In genomic region chr20:53265304-53265875, GRCh38 we compare ENCODE assay signal across 15 cellular contexts.
DNase-seq lines count a peak whose midpoint lies in the region; ATAC-seq, FAIRE-seq and TF ChIP-seq lines count a peak whose summit lies in the region.
"Had no signal": no experiment of that assay in that cellular context is flagged by ENCODE, and none has a peak within 500 bp of the region (broad histone marks: within the 10 kb centered on the region; RNA-seq: fewer than 3 reads in every experiment).

No MANE protein-coding gene starts in this region.

- intact Hi-C loops in pancreas (cut with DNase I) = no loop called here

- H3K9me3 ChIP-seq in pancreas = no peaks in the 10 kb centered on the region
- H3K9me3 ChIP-seq: BLaER1, Caco-2 had no signal

- CTCF ChIA-PET in WTC11 (lab: Charles Lee) = interaction anchor here (1.3 kb wide), 1 partner anchor 128 kb away, joined by 3 read pairs; no protein-coding TSS in a partner anchor

- H3K9me3 Mint-ChIP-seq in activated naive CD4-positive, alpha-beta T cell treated with anti-CD3 and anti-CD28 coated beads, Interleukin-2, amount 50 U/mL, for 72 hours = no peaks in the 10 kb centered on the region
- no peaks in the 10 kb centered on the region for H3K9me3 Mint-ChIP-seq in WTC11
- H3K9me3 Mint-ChIP-seq: CD8-positive, alpha-beta memory T cell had no signal

- H3K4me1 Mint-ChIP-seq in WTC11 = peaks cover 23% of the 10 kb centered on the region
- H3K4me1 Mint-ChIP-seq: CD8-positive, alpha-beta memory T cell had no signal

- 76 to 87% methylated on average over 8 of the region's 8 CpGs for WGBS in pancreas, 2 donors

- no peaks in the 10 kb centered on the region for H3K27me3 ChIP-seq in pancreas
- H3K27me3 ChIP-seq: BLaER1 had no signal

- peaks cover 0 to 7% of the 10 kb centered on the region in 2 donors for H3K36me3 Mint-ChIP-seq in activated naive CD4-positive, alpha-beta T cell treated with anti-CD3 and anti-CD28 coated beads, Interleukin-2, amount 50 U/mL, for 72 hours
- no peaks in the 10 kb centered on the region for H3K36me3 Mint-ChIP-seq in WTC11
- H3K36me3 Mint-ChIP-seq: CD8-positive, alpha-beta memory T cell had no signal

- H3K27ac Mint-ChIP-seq in activated naive CD4-positive, alpha-beta T cell treated with anti-CD3 and anti-CD28 coated beads, Interleukin-2, amount 50 U/mL, for 72 hours = peak overlapping the region; percentile 10 to 62
- no peak overlapping the region for H3K27ac Mint-ChIP-seq in WTC11
- H3K27ac Mint-ChIP-seq: CD8-positive, alpha-beta memory T cell had no signal

- FAIRE-seq in pancreas (lab: Jason Lieb, UNC) = no peak

- no peak for ATAC-seq in activated naive CD4-positive, alpha-beta T cell treated with anti-CD3 and anti-CD28 coated beads, Interleukin-2, amount 50 U/mL, for 72 hours
- peak; percentile 67 for ATAC-seq in WTC11
- no peak for ATAC-seq in pancreas

- TF ChIP-seq CTCF in WTC11 (IDR thresholded peaks at IDR 0.05) = no peak
- TF ChIP-seq CTCF in pancreas (IDR thresholded peaks at IDR 0.05) = no peak

- H3K4me3 ChIP-seq in pancreas = no peak overlapping the region
- H3K4me3 ChIP-seq: BLaER1 had no signal

- POLR2A ChIA-PET in WTC11 (lab: Charles Lee) = no interaction called here

- H3K36me3 ChIP-seq in pancreas = no peaks in the 10 kb centered on the region
- H3K36me3 ChIP-seq: BLaER1 had no signal

- no peaks in the 10 kb centered on the region for H3K4me1 ChIP-seq in pancreas
- H3K4me1 ChIP-seq: BLaER1, Caco-2 had no signal

- H3K4me3 Mint-ChIP-seq in WTC11 = no peak overlapping the region
- H3K4me3 Mint-ChIP-seq: CD8-positive, alpha-beta memory T cell had no signal

- DNase-seq in activated naive CD4-positive, alpha-beta T cell treated with anti-CD3 and anti-CD28 coated beads, Interleukin-2, amount 50 U/mL, for 72 hours (ENCODE audit: low spot score in 2 of 2) = no peak
- DNase-seq in activated naive CD4-positive, alpha-beta T cell treated with Interleukin-2 at 50 U/mL for 16 hours = no peak
- DNase-seq in WTC11 (ENCODE audit: low spot score) (no peak), left kidney (ENCODE audit: low read depth, low spot score) (peak; percentile 26), pancreas (no peak), GM19240 (ENCODE audit: insufficient read length, low spot score) (no peak), GDM1 (lab: John Stamatoyannopoulos, UW) (no peak), NCI-H524 treated with DMSO at 0.1 percent for 48 hours (lab: John Stamatoyannopoulos, UW) (no peak)
- DNase-seq: 8988T; AML-193; Caco-2; CD8-positive, alpha-beta memory T cell; DND-41; H7 had no signal

- H3K27ac ChIP-seq in pancreas = no peak overlapping the region
- H3K27ac ChIP-seq: BLaER1 had no signal

- no peaks in the 10 kb centered on the region for H3K27me3 Mint-ChIP-seq in WTC11 (ENCODE audit: low read depth)

TF ChIP-seq in WTC11, 78 proteins besides CTCF, POLR2A, EP300 and RAD21:
- TF ChIP-seq HMGA2 (CRISPR knock-in tag; IDR thresholded peaks at IDR 0.05) (no peak), ZNF512 (CRISPR knock-in tag; IDR thresholded peaks at IDR 0.05; ENCODE audit: borderline replicate concordance) (no peak), SP1 (CRISPR knock-in tag; conservative IDR thresholded peaks at IDR 0.05) (no peak), FOXP4 (CRISPR knock-in tag; IDR thresholded peaks at IDR 0.05) (no peak), ZNF138 (CRISPR knock-in tag; conservative IDR thresholded peaks at IDR 0.05) (no peak), ZNF423 (CRISPR knock-in tag; IDR thresholded peaks at IDR 0.05) (no peak), OVOL2 (CRISPR knock-in tag; IDR thresholded peaks at IDR 0.05; ENCODE audit: borderline replicate concordance) (no peak), ZBTB21 (CRISPR knock-in tag; IDR thresholded peaks at IDR 0.05; ENCODE audit: borderline replicate concordance) (no peak), ZNF396 (CRISPR knock-in tag; IDR thresholded peaks at IDR 0.05; ENCODE audit: borderline replicate concordance) (no peak)
- TF ChIP-seq, protein P1, sequence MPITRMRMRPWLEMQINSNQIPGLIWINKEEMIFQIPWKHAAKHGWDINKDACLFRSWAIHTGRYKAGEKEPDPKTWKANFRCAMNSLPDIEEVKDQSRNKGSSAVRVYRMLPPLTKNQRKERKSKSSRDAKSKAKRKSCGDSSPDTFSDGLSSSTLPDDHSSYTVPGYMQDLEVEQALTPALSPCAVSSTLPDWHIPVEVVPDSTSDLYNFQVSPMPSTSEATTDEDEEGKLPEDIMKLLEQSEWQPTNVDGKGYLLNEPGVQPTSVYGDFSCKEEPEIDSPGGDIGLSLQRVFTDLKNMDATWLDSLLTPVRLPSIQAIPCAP (CRISPR knock-in tag; IDR thresholded peaks at IDR 0.05) = no peak
- TF ChIP-seq, protein P2, sequence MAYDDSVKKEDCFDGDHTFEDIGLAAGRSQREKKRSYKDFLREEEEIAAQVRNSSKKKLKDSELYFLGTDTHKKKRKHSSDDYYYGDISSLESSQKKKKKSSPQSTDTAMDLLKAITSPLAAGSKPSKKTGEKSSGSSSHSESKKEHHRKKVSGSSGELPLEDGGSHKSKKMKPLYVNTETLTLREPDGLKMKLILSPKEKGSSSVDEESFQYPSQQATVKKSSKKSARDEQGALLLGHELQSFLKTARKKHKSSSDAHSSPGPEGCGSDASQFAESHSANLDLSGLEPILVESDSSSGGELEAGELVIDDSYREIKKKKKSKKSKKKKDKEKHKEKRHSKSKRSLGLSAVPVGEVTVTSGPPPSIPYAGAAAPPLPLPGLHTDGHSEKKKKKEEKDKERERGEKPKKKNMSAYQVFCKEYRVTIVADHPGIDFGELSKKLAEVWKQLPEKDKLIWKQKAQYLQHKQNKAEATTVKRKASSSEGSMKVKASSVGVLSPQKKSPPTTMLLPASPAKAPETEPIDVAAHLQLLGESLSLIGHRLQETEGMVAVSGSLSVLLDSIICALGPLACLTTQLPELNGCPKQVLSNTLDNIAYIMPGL (CRISPR knock-in tag; IDR thresholded peaks at IDR 0.05) = no peak
- TF ChIP-seq, protein P3, sequence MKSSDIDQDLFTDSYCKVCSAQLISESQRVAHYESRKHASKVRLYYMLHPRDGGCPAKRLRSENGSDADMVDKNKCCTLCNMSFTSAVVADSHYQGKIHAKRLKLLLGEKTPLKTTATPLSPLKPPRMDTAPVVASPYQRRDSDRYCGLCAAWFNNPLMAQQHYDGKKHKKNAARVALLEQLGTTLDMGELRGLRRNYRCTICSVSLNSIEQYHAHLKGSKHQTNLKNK (CRISPR knock-in tag; IDR thresholded peaks at IDR 0.05) = no peak
